Comparison of ENCODE assay signal across 23 cellular contexts in the genomic region with DNA sequence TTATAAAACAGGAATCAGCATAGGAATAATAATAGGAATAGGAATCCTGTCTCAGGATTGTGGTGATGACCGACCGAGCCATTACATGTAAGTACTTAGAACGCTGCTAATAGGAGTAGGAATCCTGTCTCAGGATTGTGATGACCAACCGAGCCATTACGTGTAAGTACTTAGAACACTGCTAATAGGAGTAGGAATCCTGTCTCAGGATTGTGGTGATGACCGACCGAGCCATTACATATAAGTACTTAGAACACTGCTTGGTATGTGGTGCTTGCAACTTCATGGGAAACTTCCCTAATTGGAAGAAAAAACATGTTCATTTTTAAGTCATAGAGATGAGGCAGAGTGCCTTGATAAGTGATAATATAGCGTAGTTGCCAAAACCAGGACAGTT. TPM values are rescaled to one million over a fixed set of nuclear protein-coding genes. Genes with fewer than 3 reads are reported as not detected.
DNase-seq lines count a peak whose midpoint lies in the region; ATAC-seq and TF ChIP-seq lines count a peak whose summit lies in the region.
"Had no signal": no experiment of that assay in that cellular context is flagged by ENCODE, and none has a peak within 500 bp of the region (broad histone marks: within the 10 kb centered on the region; RNA-seq: fewer than 3 reads in every experiment).

No MANE protein-coding gene starts in this region.

- TF ChIP-seq POLR2A in gastroesophageal sphincter (IDR thresholded peaks at IDR 0.05), result no peak

- 44 to 54% methylated on average over 8 of the region's 8 CpGs for WGBS in gastroesophageal sphincter (ENCODE audit: low coverage in 1 of 2), 2 donors

- H3K9me3 ChIP-seq in T-helper 17 cell (ENCODE audit: control insufficient read depth, low read length, poor library complexity, severe bottlenecking) (no peaks in the 10 kb centered on the region), gastroesophageal sphincter (no peaks in the 10 kb centered on the region)
- H3K9me3 ChIP-seq: heart right ventricle had no signal

- H3K9me3 Mint-ChIP-seq in activated CD8-positive, alpha-beta T cell treated with anti-CD3 and anti-CD28 coated beads, Interleukin-2, amount 10 ng/mL, durations not matched to agents 7 days and 5 days (ENCODE audit: insufficient read depth), result peaks cover 9% of the 10 kb centered on the region
- no peaks in the 10 kb centered on the region for H3K9me3 Mint-ChIP-seq in activated CD8-positive, alpha-beta T cell treated with anti-CD3 and anti-CD28 coated beads for 36 hours
- no peaks in the 10 kb centered on the region for H3K9me3 Mint-ChIP-seq in stimulated activated effector memory CD8-positive, alpha-beta T cell treated with anti-CD3 and anti-CD28 coated beads, Interleukin-12 subunit alpha, Interleukin-12 subunit beta, amount 100 ng/mL, for 72 hours
- H3K9me3 Mint-ChIP-seq: immature natural killer cell had no signal

- H3K27ac ChIP-seq in gastroesophageal sphincter, result peak overlapping the region in 3 of 4 donors; percentile 71 to 95 (median 73)
- H3K27ac ChIP-seq: A549 had no signal

- peak overlapping the region; percentile 20 for H3K4me3 Mint-ChIP-seq in activated CD8-positive, alpha-beta T cell treated with anti-CD3 and anti-CD28 coated beads, Interleukin-2, amount 10 ng/mL, durations not matched to agents 7 days and 5 days
- H3K4me3 Mint-ChIP-seq in activated CD8-positive, alpha-beta T cell treated with anti-CD3 and anti-CD28 coated beads for 36 hours, result no peak overlapping the region
- H3K4me3 Mint-ChIP-seq in T-helper 17 cell, result peak overlapping the region; percentile 12
- peak overlapping the region; percentile 38 for H3K4me3 Mint-ChIP-seq in stimulated activated effector memory CD8-positive, alpha-beta T cell treated with anti-CD3 and anti-CD28 coated beads, Interleukin-12 subunit alpha, Interleukin-12 subunit beta, amount 100 ng/mL, for 72 hours
- H3K4me3 Mint-ChIP-seq: immature natural killer cell, type B pancreatic cell had no signal

- no peak overlapping the region for H3K27ac Mint-ChIP-seq in activated CD8-positive, alpha-beta T cell treated with anti-CD3 and anti-CD28 coated beads, Interleukin-2, amount 10 ng/mL, durations not matched to agents 7 days and 5 days
- no peak overlapping the region for H3K27ac Mint-ChIP-seq in activated CD8-positive, alpha-beta T cell treated with anti-CD3 and anti-CD28 coated beads for 36 hours
- peak overlapping the region; percentile 91 for H3K27ac Mint-ChIP-seq in T-helper 17 cell
- H3K27ac Mint-ChIP-seq in stimulated activated effector memory CD8-positive, alpha-beta T cell treated with anti-CD3 and anti-CD28 coated beads, Interleukin-12 subunit alpha, Interleukin-12 subunit beta, amount 100 ng/mL, for 72 hours, result peak overlapping the region; percentile 69
- H3K27ac Mint-ChIP-seq: type B pancreatic cell had no signal

- H3K4me1 ChIP-seq in gastroesophageal sphincter, result peaks cover 0 to 42% (median 8%) of the 10 kb centered on the region in 3 donors

- H3K36me3 ChIP-seq in gastroesophageal sphincter, result no peaks in the 10 kb centered on the region

- POLR2A ChIA-PET in activated CD8-positive, alpha-beta T cell treated with anti-CD3 and anti-CD28 coated beads, Interleukin-2, amount 10 ng/mL, durations not matched to agents 7 days and 5 days (lab: Charles Lee), result no interaction called here
- POLR2A ChIA-PET in activated CD8-positive, alpha-beta T cell treated with anti-CD3 and anti-CD28 coated beads for 36 hours (lab: Charles Lee), result interaction anchor here (1.3 kb wide), 1 partner anchor 9 kb away, joined by 5 read pairs; no protein-coding TSS in a partner anchor

- peaks cover 33% of the 10 kb centered on the region for H3K36me3 Mint-ChIP-seq in activated CD8-positive, alpha-beta T cell treated with anti-CD3 and anti-CD28 coated beads, Interleukin-2, amount 10 ng/mL, durations not matched to agents 7 days and 5 days (ENCODE audit: low read depth)
- H3K36me3 Mint-ChIP-seq in activated CD8-positive, alpha-beta T cell treated with anti-CD3 and anti-CD28 coated beads for 36 hours (ENCODE audit: low read depth), result peaks cover 39% of the 10 kb centered on the region
- peaks cover 9% of the 10 kb centered on the region for H3K36me3 Mint-ChIP-seq in T-helper 17 cell (ENCODE audit: low read depth)
- H3K36me3 Mint-ChIP-seq in stimulated activated effector memory CD8-positive, alpha-beta T cell treated with anti-CD3 and anti-CD28 coated beads, Interleukin-12 subunit alpha, Interleukin-12 subunit beta, amount 100 ng/mL, for 72 hours, result peaks cover 82% of the 10 kb centered on the region

- intact Hi-C loops in activated CD8-positive, alpha-beta T cell treated with anti-CD3 and anti-CD28 coated beads for 36 hours (cut with micrococcal nuclease), result no loop called here

- no peak for DNase-seq in activated CD8-positive, alpha-beta T cell treated with anti-CD3 and anti-CD28 coated beads, Interleukin-2, amount 10 ng/mL, durations not matched to agents 7 days and 5 days
- DNase-seq in activated CD8-positive, alpha-beta T cell treated with anti-CD3 and anti-CD28 coated beads for 36 hours, result no peak
- DNase-seq in T-helper 17 cell (no peak), 8988T (no peak), hypothalamus (lab: John Stamatoyannopoulos, UW) (no peak)
- no peak for DNase-seq in stimulated activated effector memory CD8-positive, alpha-beta T cell treated with anti-CD3 and anti-CD28 coated beads, Interleukin-12 subunit alpha, Interleukin-12 subunit beta, amount 100 ng/mL, for 72 hours (ENCODE audit: low spot score in 2 of 2)
- no peak for DNase-seq in NK-92 treated with Interleukin-12 subunit alpha and Interleukin-12 subunit beta, amount 100 ng/mL, for 24 hours (lab: John Stamatoyannopoulos, UW)
- DNase-seq: activated CD4-positive, alpha-beta T cell treated with anti-CD3 and anti-CD28 coated beads for 4 hours; activated effector memory CD4-positive, alpha-beta T cell treated with anti-CD3 and anti-CD28 coated beads, Interleukin-2, amount 50 U/mL, for 16 hours; Calu3; cortex of kidney; EL; heart right ventricle; immature natural killer cell; NCI-H1694; NCI-H774; occipital lobe; retina; SIG-M5 had no signal

- no peak for TF ChIP-seq EP300 in gastroesophageal sphincter (IDR thresholded peaks at IDR 0.05)

- no peaks in the 10 kb centered on the region for H3K27me3 ChIP-seq in gastroesophageal sphincter
- H3K27me3 ChIP-seq: heart right ventricle had no signal

- no peak for ATAC-seq in activated CD8-positive, alpha-beta T cell treated with anti-CD3 and anti-CD28 coated beads, Interleukin-2, amount 10 ng/mL, durations not matched to agents 7 days and 5 days
- no peak for ATAC-seq in activated CD8-positive, alpha-beta T cell treated with anti-CD3 and anti-CD28 coated beads for 36 hours
- ATAC-seq in T-helper 17 cell, result no peak
- ATAC-seq in gastroesophageal sphincter, result no peak
- ATAC-seq in stimulated activated effector memory CD8-positive, alpha-beta T cell treated with anti-CD3 and anti-CD28 coated beads, Interleukin-12 subunit alpha, Interleukin-12 subunit beta, amount 100 ng/mL, for 72 hours, result no peak
- ATAC-seq: A549, K562 had no signal

- H3K4me3 ChIP-seq in gastroesophageal sphincter, result no peak overlapping the region
- H3K4me3 ChIP-seq: A549, heart right ventricle, K562 had no signal

- peaks cover 20% of the 10 kb centered on the region for H3K4me1 Mint-ChIP-seq in activated CD8-positive, alpha-beta T cell treated with anti-CD3 and anti-CD28 coated beads, Interleukin-2, amount 10 ng/mL, durations not matched to agents 7 days and 5 days (ENCODE audit: low read depth)
- H3K4me1 Mint-ChIP-seq in activated CD8-positive, alpha-beta T cell treated with anti-CD3 and anti-CD28 coated beads for 36 hours (ENCODE audit: low read depth), result peaks cover 28% of the 10 kb centered on the region
- H3K4me1 Mint-ChIP-seq in T-helper 17 cell, result peaks cover 52% of the 10 kb centered on the region
- H3K4me1 Mint-ChIP-seq in stimulated activated effector memory CD8-positive, alpha-beta T cell treated with anti-CD3 and anti-CD28 coated beads, Interleukin-12 subunit alpha, Interleukin-12 subunit beta, amount 100 ng/mL, for 72 hours, result peaks cover 78% of the 10 kb centered on the region

- no peak for TF ChIP-seq CTCF in activated CD8-positive, alpha-beta T cell treated with anti-CD3 and anti-CD28 coated beads for 36 hours (IDR thresholded peaks at IDR 0.05)
- TF ChIP-seq CTCF in gastroesophageal sphincter (IDR thresholded peaks at IDR 0.05), result no peak

- no peaks in the 10 kb centered on the region for H3K27me3 Mint-ChIP-seq in activated CD8-positive, alpha-beta T cell treated with anti-CD3 and anti-CD28 coated beads, Interleukin-2, amount 10 ng/mL, durations not matched to agents 7 days and 5 days (ENCODE audit: low read depth)
- no peaks in the 10 kb centered on the region for H3K27me3 Mint-ChIP-seq in activated CD8-positive, alpha-beta T cell treated with anti-CD3 and anti-CD28 coated beads for 36 hours
- H3K27me3 Mint-ChIP-seq in T-helper 17 cell, result no peaks in the 10 kb centered on the region
- H3K27me3 Mint-ChIP-seq: type B pancreatic cell had no signal

- CTCF ChIA-PET in activated CD8-positive, alpha-beta T cell treated with anti-CD3 and anti-CD28 coated beads, Interleukin-2, amount 10 ng/mL, durations not matched to agents 7 days and 5 days (lab: Charles Lee), result interaction anchor here (1.9 kb wide), 1 partner anchor 9 kb away, joined by 12 read pairs; no protein-coding TSS in a partner anchor
- CTCF ChIA-PET in activated CD8-positive, alpha-beta T cell treated with anti-CD3 and anti-CD28 coated beads for 36 hours (lab: Charles Lee), result interaction anchor here (3.7 kb wide), 1 partner anchor 9 kb away, joined by 14 read pairs; no protein-coding TSS in a partner anchor

RNA-seq across cellular contexts. Expression of a gene that starts 30.0 kb away (rescaled TPM):
- 10 to 100 TPM; 17.6 to 18.1 TPM for total RNA-seq in activated CD8-positive, alpha-beta T cell treated with anti-CD3 and anti-CD28 coated beads, Interleukin-2, amount 10 ng/mL, durations not matched to agents 7 days and 5 days
- total RNA-seq in activated CD8-positive, alpha-beta T cell treated with anti-CD3 and anti-CD28 coated beads for 36 hours, result 1 to 10 TPM; 7.7 TPM
- 10 to 100 TPM; 68.8 to 71.2 TPM for total RNA-seq in T-helper 17 cell
- total RNA-seq in gastroesophageal sphincter, result 10 to 100 TPM; 10.1 to 25.3 (median 23.4) TPM

Comparison
In these comparisons a context has a peak if more than half of its experiments do, and no peak if none do; other contexts are left out.
1. H3K27ac Mint-ChIP-seq: peak in T-helper 17 cell (single experiment) and stimulated activated effector memory CD8-positive, alpha-beta T cell treated with anti-CD3 and anti-CD28 coated beads, Interleukin-12 subunit alpha, Interleukin-12 subunit beta, amount 100 ng/mL, for 72 hours (single experiment); none in activated CD8-positive, alpha-beta T cell treated with anti-CD3 and anti-CD28 coated beads, Interleukin-2, amount 10 ng/mL, durations not matched to agents 7 days and 5 days (single experiment) and activated CD8-positive, alpha-beta T cell treated with anti-CD3 and anti-CD28 coated beads for 36 hours (single experiment).